In genomic region chr18:26545335-26545734, GRCh38 we compare ENCODE assay signal across 15 cellular contexts. TPM values are rescaled to one million over a fixed set of nuclear protein-coding genes. Genes with fewer than 3 reads are reported as not detected.
DNase-seq lines count a peak whose midpoint lies in the region; ATAC-seq, FAIRE-seq and TF ChIP-seq lines count a peak whose summit lies in the region.
"Had no signal": no experiment of that assay in that cellular context is flagged by ENCODE, and none has a peak within 500 bp of the region (broad histone marks: within the 10 kb centered on the region; RNA-seq: fewer than 3 reads in every experiment).

No MANE protein-coding gene starts in this region.

- TF ChIP-seq CTCF in nephron progenitor cell (IDR thresholded peaks at IDR 0.05) = no peak

- no peaks in the 10 kb centered on the region for H3K9me3 ChIP-seq in CD4-positive, CD25-positive, alpha-beta regulatory T cell (ENCODE audit: control insufficient read depth in 2 of 2, low read length in 2 of 2)
- H3K9me3 ChIP-seq in KOPT-K1 (ENCODE audit: insufficient read depth, low read length, poor library complexity, severe bottlenecking) = no peaks in the 10 kb centered on the region
- no peaks in the 10 kb centered on the region for H3K9me3 ChIP-seq in ectodermal cell (ENCODE audit: control insufficient read depth, low read length)

- H3K4me1 Mint-ChIP-seq in CD4-positive, CD25-positive, alpha-beta regulatory T cell = peaks cover 3 to 50% (median 20%) of the 10 kb centered on the region in 4 donors
- peaks cover 75% of the 10 kb centered on the region for H3K4me1 Mint-ChIP-seq in nephron progenitor cell

- H3K27ac ChIP-seq in CD4-positive, CD25-positive, alpha-beta regulatory T cell (ENCODE audit: insufficient read depth, low read length, poor library complexity, severe bottlenecking) = no peak overlapping the region
- peak overlapping the region; percentile 1 for H3K27ac ChIP-seq in KOPT-K1 (ENCODE audit: low read depth, low read length, poor library complexity, severe bottlenecking)
- no peak overlapping the region for H3K27ac ChIP-seq in ectodermal cell (ENCODE audit: insufficient read depth, low read depth, low read length, poor library complexity, severe bottlenecking)

- ATAC-seq in CD4-positive, CD25-positive, alpha-beta regulatory T cell (ENCODE audit: low read depth in 2 of 2) = no peak
- ATAC-seq in GM19452 (IDR thresholded peaks at IDR 0.05; ENCODE audit: unreplicated experiment) = no peak

- H3K4me3 Mint-ChIP-seq in CD4-positive, CD25-positive, alpha-beta regulatory T cell = peak overlapping the region in 3 of 4 donors; percentile 31 to 71 (median 64)
- peak overlapping the region; percentile 93 for H3K4me3 Mint-ChIP-seq in nephron progenitor cell

- no peak overlapping the region for H3K4me3 ChIP-seq in CD4-positive, CD25-positive, alpha-beta regulatory T cell (ENCODE audit: low read depth, low read length)
- peak overlapping the region; percentile 9 for H3K4me3 ChIP-seq in ectodermal cell (ENCODE audit: insufficient read depth, low read depth, low read length)

- DNase-seq in CD4-positive, CD25-positive, alpha-beta regulatory T cell = no peak
- DNase-seq in nephron progenitor cell = no peak
- no peak for DNase-seq in NAMALWA (ENCODE audit: low spot score)
- no peak for DNase-seq in urothelium cell line (ENCODE audit: low spot score)
- no peak for DNase-seq in cerebellar nuclear complex (lab: John Stamatoyannopoulos, UW)
- DNase-seq: activated T-cell treated with anti-CD3 and anti-CD28 coated beads, Interleukin-2, amount 50 U/mL, for 48 hours; amygdala; GOT3; mesendoderm; NCI-H1105; NCI-H69 had no signal

- no peak overlapping the region for H3K27ac Mint-ChIP-seq in CD4-positive, CD25-positive, alpha-beta regulatory T cell
- H3K27ac Mint-ChIP-seq in nephron progenitor cell = no peak overlapping the region

- 69 to 75% methylated on average over 2 of the region's 2 CpGs for WGBS in ectodermal cell, 2 experiments

- FAIRE-seq in urothelium cell line (lab: Jason Lieb, UNC) = no peak
- FAIRE-seq: endometrium had no signal

- H3K36me3 ChIP-seq in CD4-positive, CD25-positive, alpha-beta regulatory T cell (ENCODE audit: control insufficient read depth, insufficient read depth, low read length) = no peaks in the 10 kb centered on the region
- no peaks in the 10 kb centered on the region for H3K36me3 ChIP-seq in KOPT-K1 (ENCODE audit: insufficient read depth, low read length)
- H3K36me3 ChIP-seq in ectodermal cell (ENCODE audit: control insufficient read depth, insufficient read depth, low read length) = no peaks in the 10 kb centered on the region

- H3K4me1 ChIP-seq in CD4-positive, CD25-positive, alpha-beta regulatory T cell (ENCODE audit: control insufficient read depth, insufficient read depth, low read length, poor library complexity, severe bottlenecking) = peaks cover 23% of the 10 kb centered on the region
- peaks cover 32% of the 10 kb centered on the region for H3K4me1 ChIP-seq in ectodermal cell (ENCODE audit: control insufficient read depth, insufficient read depth, low read length)

- H3K27me3 Mint-ChIP-seq in CD4-positive, CD25-positive, alpha-beta regulatory T cell = peaks cover 3% of the 10 kb centered on the region
- H3K27me3 Mint-ChIP-seq in nephron progenitor cell (ENCODE audit: low read depth, poor library complexity) = peaks cover 4% of the 10 kb centered on the region

- H3K27me3 ChIP-seq in CD4-positive, CD25-positive, alpha-beta regulatory T cell (ENCODE audit: control insufficient read depth, insufficient read depth, low read length) = no peaks in the 10 kb centered on the region
- peaks cover 42% of the 10 kb centered on the region for H3K27me3 ChIP-seq in ectodermal cell (ENCODE audit: control insufficient read depth, insufficient read depth, low read length, poor library complexity, severe bottlenecking)

- H3K36me3 Mint-ChIP-seq in CD4-positive, CD25-positive, alpha-beta regulatory T cell = no peaks in the 10 kb centered on the region
- H3K36me3 Mint-ChIP-seq in nephron progenitor cell (ENCODE audit: low read depth) = peaks cover 13% of the 10 kb centered on the region

- H3K9me3 Mint-ChIP-seq in CD4-positive, CD25-positive, alpha-beta regulatory T cell = peaks cover 0 to 2% (median 0%) of the 10 kb centered on the region in 7 donors
- no peaks in the 10 kb centered on the region for H3K9me3 Mint-ChIP-seq in nephron progenitor cell

RNA-seq across cellular contexts. Expression of gene KCTD1, which starts 3.0 kb away (rescaled TPM):
- 2.0 TPM for total RNA-seq in CD4-positive, CD25-positive, alpha-beta regulatory T cell
- polyA plus RNA-seq in CD4-positive, CD25-positive, alpha-beta regulatory T cell = under 1 TPM in 2 of 4 donors, not detected in 2; 0.14 to 0.26 TPM
- polyA plus RNA-seq in ectodermal cell (2013, experiment 1 of 4) = 24.3 TPM
- polyA plus RNA-seq in ectodermal cell (2013, experiment 2 of 4) = 22.7 TPM
- polyA plus RNA-seq in ectodermal cell (2013, experiment 3 of 4) = 21.1 TPM
- 22.2 TPM for polyA plus RNA-seq in ectodermal cell (2013, experiment 4 of 4)
